Comparison of ENCODE assay signal across 16 cellular contexts in the genomic region with DNA sequence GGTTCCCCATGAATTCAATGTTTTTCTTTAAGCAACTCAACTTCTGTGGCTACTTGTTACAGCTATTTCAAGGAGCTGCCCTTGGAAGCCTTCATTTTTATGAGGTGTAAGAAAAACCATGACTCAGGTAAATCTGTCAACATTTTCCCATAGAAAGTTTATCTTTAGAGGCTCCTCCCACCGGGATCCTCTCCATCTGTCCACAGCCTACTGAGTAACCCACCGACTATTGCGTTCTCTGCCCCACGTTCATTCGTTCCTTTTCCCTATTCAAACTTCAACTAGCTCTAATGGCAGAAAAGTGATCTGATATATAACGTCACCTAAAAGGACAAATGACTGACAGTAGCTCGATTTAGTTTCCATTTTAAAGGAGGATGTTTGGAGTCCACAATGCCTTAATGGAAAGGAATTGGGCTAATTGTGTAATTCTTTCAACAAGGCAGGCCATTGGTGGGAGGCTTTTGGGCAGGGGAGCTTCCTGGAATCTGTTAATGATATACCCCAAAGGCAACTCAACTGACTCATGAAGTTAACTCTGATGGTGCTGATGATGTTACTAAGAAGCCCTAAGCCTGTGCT. TPM values are rescaled to one million over a fixed set of nuclear protein-coding genes. Genes with fewer than 3 reads are reported as not detected.
DNase-seq lines count a peak whose midpoint lies in the region; ATAC-seq and TF ChIP-seq lines count a peak whose summit lies in the region.
"Had no signal": no experiment of that assay in that cellular context is flagged by ENCODE, and none has a peak within 500 bp of the region (broad histone marks: within the 10 kb centered on the region; RNA-seq: fewer than 3 reads in every experiment).

No MANE protein-coding gene starts in this region.

- H4K20me1 ChIP-seq in osteoblast (ENCODE audit: insufficient read depth, low read length): no peaks in the 10 kb centered on the region

- peaks cover 87% of the 10 kb centered on the region for H3K4me1 Mint-ChIP-seq in activated T-cell treated with anti-CD3 and anti-CD28 coated beads, Interleukin-2, amount 50 U/mL, for 24 hours (ENCODE audit: low read depth)
- H3K4me1 Mint-ChIP-seq in activated B cell treated with CpG ODN at 0.5 μM for 24 hours: peaks cover 74% of the 10 kb centered on the region

- H3K27ac Mint-ChIP-seq in activated T-cell treated with anti-CD3 and anti-CD28 coated beads, Interleukin-2, amount 50 U/mL, for 24 hours: peak overlapping the region; percentile 37
- H3K27ac Mint-ChIP-seq in activated B cell treated with CpG ODN at 0.5 μM for 24 hours: peak overlapping the region; percentile 25

- H3K4me1 ChIP-seq in osteoblast (ENCODE audit: insufficient read depth, low read length): peaks cover 4% of the 10 kb centered on the region

- H3K4me3 Mint-ChIP-seq in activated T-cell treated with anti-CD3 and anti-CD28 coated beads, Interleukin-2, amount 50 U/mL, for 24 hours: peak overlapping the region; percentile 34
- H3K4me3 Mint-ChIP-seq in activated B cell treated with CpG ODN at 0.5 μM for 24 hours: peak overlapping the region; percentile 68

- no peaks in the 10 kb centered on the region for H3K36me3 Mint-ChIP-seq in activated T-cell treated with anti-CD3 and anti-CD28 coated beads, Interleukin-2, amount 50 U/mL, for 24 hours (ENCODE audit: low read depth)
- peaks cover 12% of the 10 kb centered on the region for H3K36me3 Mint-ChIP-seq in activated B cell treated with CpG ODN at 0.5 μM for 24 hours (ENCODE audit: low read depth)
- H3K36me3 Mint-ChIP-seq: naive B cell had no signal

- H3K4me3 ChIP-seq in osteoblast (ENCODE audit: insufficient read depth, low read length): no peak overlapping the region
- H3K4me3 ChIP-seq: Peyer's patch, tibial nerve had no signal

- POLR2A ChIA-PET in HEK293T (lab: Yijun Ruan, JAX): interaction anchor here (0.7 to 1.5 kb wide), 3 partner anchors 28 to 126 kb away, joined by 3 to 4 read pairs (median 3); partner anchors contain the start of gene NR3C1
- POLR2A ChIA-PET in activated B cell treated with CpG ODN at 0.5 μM for 24 hours (lab: Charles Lee): interaction anchor here (0.8 to 9.0 kb wide), 5 partner anchors 19 to 429 kb away, joined by 3 to 218 read pairs (median 15); partner anchors contain the start of gene NR3C1

- H3K4me2 ChIP-seq in osteoblast (ENCODE audit: insufficient read depth, low read length): no peak overlapping the region

- H3K79me2 ChIP-seq in osteoblast (ENCODE audit: insufficient read depth, low read length): no peaks in the 10 kb centered on the region

- no peaks in the 10 kb centered on the region for H3K27me3 Mint-ChIP-seq in activated T-cell treated with anti-CD3 and anti-CD28 coated beads, Interleukin-2, amount 50 U/mL, for 24 hours
- no peaks in the 10 kb centered on the region for H3K27me3 Mint-ChIP-seq in activated B cell treated with CpG ODN at 0.5 μM for 24 hours
- H3K27me3 Mint-ChIP-seq: naive B cell had no signal

- H3K9me3 Mint-ChIP-seq in activated T-cell treated with anti-CD3 and anti-CD28 coated beads, Interleukin-2, amount 50 U/mL, for 24 hours: peaks cover 2% of the 10 kb centered on the region
- no peaks in the 10 kb centered on the region for H3K9me3 Mint-ChIP-seq in activated B cell treated with CpG ODN at 0.5 μM for 24 hours
- H3K9me3 Mint-ChIP-seq: naive B cell had no signal

- H3K36me3 ChIP-seq in osteoblast (ENCODE audit: insufficient read depth, low read length): no peaks in the 10 kb centered on the region
- H3K36me3 ChIP-seq: Peyer's patch, tibial nerve had no signal

- CTCF ChIA-PET in HEK293T (lab: Yijun Ruan, JAX) (interaction anchor here (1.1 to 1.3 kb wide), 2 partner anchors 11 to 110 kb away, joined by 4 to 5 read pairs; no protein-coding TSS in a partner anchor), activated B cell treated with CpG ODN at 0.5 μM for 24 hours (lab: Charles Lee) (interaction anchor here (1.1 to 1.4 kb wide), 3 partner anchors 17 to 429 kb away, joined by 3 to 6 read pairs (median 3); no protein-coding TSS in a partner anchor)

- ATAC-seq in activated B cell treated with CpG ODN at 0.5 μM for 24 hours (ENCODE audit: low read depth) (no peak), left ventricle myocardium superior (no peak)
- ATAC-seq: foreskin keratinocyte had no signal

- H3K27me3 ChIP-seq in osteoblast (ENCODE audit: insufficient read depth, low read length): no peaks in the 10 kb centered on the region
- H3K27me3 ChIP-seq: foreskin keratinocyte, Peyer's patch, tibial nerve had no signal

- no peak for TF ChIP-seq CTCF in activated B cell treated with CpG ODN at 0.5 μM for 24 hours (IDR thresholded peaks at IDR 0.05)
- TF ChIP-seq CTCF in osteoblast (IDR thresholded peaks at IDR 0.05; ENCODE audit: extremely low read depth, low read depth, low read length): no peak

- intact Hi-C loops in activated B cell treated with CpG ODN at 0.5 μM for 24 hours (cut with micrococcal nuclease): no loop called here
- intact Hi-C loops in left ventricle myocardium superior (cut with micrococcal nuclease): no loop called here

- no peaks in the 10 kb centered on the region for H3K9me3 ChIP-seq in osteoblast (ENCODE audit: low read depth, low read length)
- H3K9me3 ChIP-seq: Peyer's patch, tibial nerve had no signal

- H3K27ac ChIP-seq in osteoblast (ENCODE audit: low read depth, low read length): no peak overlapping the region
- H3K27ac ChIP-seq: foreskin keratinocyte, tibial nerve had no signal

- DNase-seq in activated T-cell treated with anti-CD3 and anti-CD28 coated beads, Interleukin-2, amount 50 U/mL, for 24 hours: no peak
- DNase-seq in activated T-cell treated with anti-CD3 and anti-CD28 coated beads for 4 hours: no peak
- DNase-seq in HEK293T (ENCODE audit: extremely low spot score): no peak
- DNase-seq in activated B cell treated with CpG ODN at 0.5 μM for 24 hours: no peak
- peak; percentile 44 for DNase-seq in osteoblast (ENCODE audit: insufficient read length, low spot score, missing footprints)
- no peak for DNase-seq in NCI-H2081 (lab: John Stamatoyannopoulos, UW)
- no peak for DNase-seq in left ventricle myocardium superior
- DNase-seq in OCI-M2 (lab: John Stamatoyannopoulos, UW; ENCODE audit: unreplicated experiment): no peak
- DNase-seq: activated CD8-positive, alpha-beta memory T cell treated with anti-CD3 and anti-CD28 coated beads for 24 hours; aorta; foreskin keratinocyte; MV-4-11; naive B cell; Peyer's patch; T-helper 2 cell had no signal

- no peak overlapping the region for H2AFZ ChIP-seq in osteoblast (ENCODE audit: low read length)

TF ChIP-seq in HEK293T, 16 proteins besides CTCF, POLR2A, EP300 and RAD21:
- TF ChIP-seq PKNOX1 (IDR thresholded peaks at IDR 0.05) (peak; percentile 57), ZNF384 (IDR thresholded peaks at IDR 0.05) (no peak)

RNA-seq across cellular contexts. Expression of gene NR3C1, which starts 29.3 kb away (rescaled TPM):
- 105 and 110 TPM in 2 replicates for total RNA-seq in activated B cell treated with CpG ODN at 0.5 μM for 24 hours
- 113 and 119 TPM in 2 replicates for total RNA-seq in osteoblast
- 53.0 TPM for total RNA-seq in left ventricle myocardium superior
